In genomic region chr19:5788422-5788821, GRCh38 we compare ENCODE assay signal across 20 cellular contexts. TPM values are rescaled to one million over a fixed set of nuclear protein-coding genes. Genes with fewer than 3 reads are reported as not detected.
DNase-seq lines count a peak whose midpoint lies in the region; ATAC-seq and TF ChIP-seq lines count a peak whose summit lies in the region.
"Had no signal": no experiment of that assay in that cellular context is flagged by ENCODE, and none has a peak within 500 bp of the region (broad histone marks: within the 10 kb centered on the region; RNA-seq: fewer than 3 reads in every experiment).

No MANE protein-coding gene starts in this region.

- no peak for DNase-seq in activated T-cell treated with anti-CD3 and anti-CD28 coated beads, Interleukin-2, amount 50 U/mL, for 4 hours
- DNase-seq in activated T-cell treated with anti-CD3 and anti-CD28 coated beads, Interleukin-2, amount 50 U/mL, for 1 hour: no peak
- no peak for DNase-seq in CD4-positive, alpha-beta T cell
- no peak for DNase-seq in activated T-helper 1 cell treated with anti-CD3 and anti-CD28 coated beads, Interleukin-12 subunit alpha, Interleukin-12 subunit beta, Interleukin-2, Interleukin-4 antibody, amounts not matched to agents 30 ng/mL and 10 ng/mL and 1 ng/mL, durations not matched to agents 14 hours and 24 hours and 36 hours (ENCODE audit: low spot score)
- DNase-seq in neural crest cell (ENCODE audit: low read depth, low spot score) (no peak), HT-29 (ENCODE audit: low spot score) (no peak), SKM-1 (lab: John Stamatoyannopoulos, UW; ENCODE audit: unreplicated experiment) (no peak), NCI-H510A (lab: John Stamatoyannopoulos, UW) (no peak)
- DNase-seq: C1 segment of cervical spinal cord, DND-41, GM23248, KG1, NCI-H1048, NCI-H1436 treated with DMSO at 0.1 percent for 48 hours, NCI-H2081, NCI-H510A treated with DMSO at 0.1 percent for 48 hours, NCI-H82, PC-9 had no signal

- no peak overlapping the region for H3K27ac Mint-ChIP-seq in CD4-positive, alpha-beta T cell
- no peak overlapping the region for H3K27ac Mint-ChIP-seq in activated T-helper 1 cell treated with anti-CD3 and anti-CD28 coated beads, Interleukin-12 subunit alpha, Interleukin-12 subunit beta, Interleukin-2, Interleukin-4 antibody, amounts not matched to agents 30 ng/mL and 10 ng/mL and 1 ng/mL, durations not matched to agents 14 hours and 24 hours and 36 hours
- H3K27ac Mint-ChIP-seq in neural crest cell (ENCODE audit: unreplicated experiment): no peak overlapping the region

- POLR2A ChIA-PET in CD4-positive, alpha-beta T cell (lab: Charles Lee): no interaction called here

- peaks cover 32% of the 10 kb centered on the region for H3K36me3 Mint-ChIP-seq in activated T-cell treated with anti-CD3 and anti-CD28 coated beads, Interleukin-2, amount 50 U/mL, for 4 hours (ENCODE audit: insufficient read depth)
- peaks cover 50% of the 10 kb centered on the region for H3K36me3 Mint-ChIP-seq in CD4-positive, alpha-beta T cell (ENCODE audit: low read depth)
- H3K36me3 Mint-ChIP-seq in activated T-helper 1 cell treated with anti-CD3 and anti-CD28 coated beads, Interleukin-12 subunit alpha, Interleukin-12 subunit beta, Interleukin-2, Interleukin-4 antibody, amounts not matched to agents 30 ng/mL and 10 ng/mL and 1 ng/mL, durations not matched to agents 14 hours and 24 hours and 36 hours (ENCODE audit: low read depth): peaks cover 26% of the 10 kb centered on the region
- H3K36me3 Mint-ChIP-seq in neural crest cell (ENCODE audit: low read depth): peaks cover 16% of the 10 kb centered on the region

- H3K27me3 ChIP-seq in CD4-positive, alpha-beta T cell (ENCODE audit: control insufficient read depth, insufficient read depth, low read length): no peaks in the 10 kb centered on the region

- peaks cover 10% of the 10 kb centered on the region for H3K4me1 Mint-ChIP-seq in activated T-cell treated with anti-CD3 and anti-CD28 coated beads, Interleukin-2, amount 50 U/mL, for 4 hours (ENCODE audit: low read depth)
- H3K4me1 Mint-ChIP-seq in CD4-positive, alpha-beta T cell (ENCODE audit: low read depth): peaks cover 15% of the 10 kb centered on the region
- peaks cover 5% of the 10 kb centered on the region for H3K4me1 Mint-ChIP-seq in activated T-helper 1 cell treated with anti-CD3 and anti-CD28 coated beads, Interleukin-12 subunit alpha, Interleukin-12 subunit beta, Interleukin-2, Interleukin-4 antibody, amounts not matched to agents 30 ng/mL and 10 ng/mL and 1 ng/mL, durations not matched to agents 14 hours and 24 hours and 36 hours (ENCODE audit: low read depth)
- H3K4me1 Mint-ChIP-seq in neural crest cell: peaks cover 14% of the 10 kb centered on the region

- no peaks in the 10 kb centered on the region for H3K9me3 Mint-ChIP-seq in activated T-cell treated with anti-CD3 and anti-CD28 coated beads, Interleukin-2, amount 50 U/mL, for 4 hours
- no peaks in the 10 kb centered on the region for H3K9me3 Mint-ChIP-seq in CD4-positive, alpha-beta T cell
- no peaks in the 10 kb centered on the region for H3K9me3 Mint-ChIP-seq in activated T-helper 1 cell treated with anti-CD3 and anti-CD28 coated beads, Interleukin-12 subunit alpha, Interleukin-12 subunit beta, Interleukin-2, Interleukin-4 antibody, amounts not matched to agents 30 ng/mL and 10 ng/mL and 1 ng/mL, durations not matched to agents 14 hours and 24 hours and 36 hours
- H3K9me3 Mint-ChIP-seq in neural crest cell: peaks cover 2% of the 10 kb centered on the region

- H3K27ac ChIP-seq in CD4-positive, alpha-beta T cell (ENCODE audit: low read depth, low read length): no peak overlapping the region
- H3K27ac ChIP-seq: GM23248, PC-9 had no signal

- ATAC-seq in activated T-cell treated with anti-CD3 and anti-CD28 coated beads, Interleukin-2, amount 50 U/mL, for 4 hours: no peak
- ATAC-seq in CD4-positive, alpha-beta T cell (ENCODE audit: poor library complexity): no peak
- ATAC-seq: HCT116 had no signal

- H3K4me3 Mint-ChIP-seq in activated T-cell treated with anti-CD3 and anti-CD28 coated beads, Interleukin-2, amount 50 U/mL, for 4 hours: peak overlapping the region; percentile 50
- H3K4me3 Mint-ChIP-seq in CD4-positive, alpha-beta T cell: peak overlapping the region; percentile 45
- H3K4me3 Mint-ChIP-seq in activated T-helper 1 cell treated with anti-CD3 and anti-CD28 coated beads, Interleukin-12 subunit alpha, Interleukin-12 subunit beta, Interleukin-2, Interleukin-4 antibody, amounts not matched to agents 30 ng/mL and 10 ng/mL and 1 ng/mL, durations not matched to agents 14 hours and 24 hours and 36 hours: peak overlapping the region; percentile 27
- peak overlapping the region; percentile 41 for H3K4me3 Mint-ChIP-seq in neural crest cell

- peaks cover 1% of the 10 kb centered on the region for H3K27me3 Mint-ChIP-seq in activated T-cell treated with anti-CD3 and anti-CD28 coated beads, Interleukin-2, amount 50 U/mL, for 4 hours (ENCODE audit: low read depth)
- no peaks in the 10 kb centered on the region for H3K27me3 Mint-ChIP-seq in CD4-positive, alpha-beta T cell
- H3K27me3 Mint-ChIP-seq in activated T-helper 1 cell treated with anti-CD3 and anti-CD28 coated beads, Interleukin-12 subunit alpha, Interleukin-12 subunit beta, Interleukin-2, Interleukin-4 antibody, amounts not matched to agents 30 ng/mL and 10 ng/mL and 1 ng/mL, durations not matched to agents 14 hours and 24 hours and 36 hours (ENCODE audit: insufficient read depth): no peaks in the 10 kb centered on the region
- peaks cover 3% of the 10 kb centered on the region for H3K27me3 Mint-ChIP-seq in neural crest cell (ENCODE audit: low read depth)

- intact Hi-C loops in CD4-positive, alpha-beta T cell (cut with DNase I, micrococcal nuclease): no loop called here
- intact Hi-C loops in activated T-helper 1 cell treated with anti-CD3 and anti-CD28 coated beads, Interleukin-12 subunit alpha, Interleukin-12 subunit beta, Interleukin-2, Interleukin-4 antibody, amounts not matched to agents 30 ng/mL and 10 ng/mL and 1 ng/mL, durations not matched to agents 14 hours and 24 hours and 36 hours (cut with micrococcal nuclease): no loop called here

- TF ChIP-seq CTCF in CD4-positive, alpha-beta T cell (IDR thresholded peaks at IDR 0.05): no peak
- TF ChIP-seq CTCF in neural crest cell (conservative IDR thresholded peaks at IDR 0.05): no peak

- no peaks in the 10 kb centered on the region for H3K9me3 ChIP-seq in CD4-positive, alpha-beta T cell (ENCODE audit: control insufficient read depth, low read length)

- CTCF ChIA-PET in CD4-positive, alpha-beta T cell (lab: Charles Lee): interaction anchor here (1.7 kb wide), 1 partner anchor 16 kb away, joined by 6 read pairs; no protein-coding TSS in a partner anchor

RNA-seq across cellular contexts. Expression of gene DUS3L, which starts 2.5 kb away (rescaled TPM):
- total RNA-seq in activated T-cell treated with anti-CD3 and anti-CD28 coated beads, Interleukin-2, amount 50 U/mL, for 4 hours: 100 to 1,000 TPM; 166 to 215 (median 198) TPM
- 100 to 1,000 TPM; 150 to 170 TPM for total RNA-seq in CD4-positive, alpha-beta T cell
- 85.9 and 87.1 TPM in 2 replicates for total RNA-seq in activated T-helper 1 cell treated with anti-CD3 and anti-CD28 coated beads, Interleukin-12 subunit alpha, Interleukin-12 subunit beta, Interleukin-2, Interleukin-4 antibody, amounts not matched to agents 30 ng/mL and 10 ng/mL and 1 ng/mL, durations not matched to agents 14 hours and 24 hours and 36 hours
- 65.1 and 67.2 TPM in 2 replicates for total RNA-seq in neural crest cell
- total RNA-seq in HT-29 (2014; rRNA removed; shearing (Covaris generic)): 81.1 and 90.4 TPM in 2 replicates

RNA-seq across cellular contexts. Expression of gene PRR22, which starts 3.9 kb away (rescaled TPM):
- total RNA-seq in activated T-cell treated with anti-CD3 and anti-CD28 coated beads, Interleukin-2, amount 50 U/mL, for 4 hours: 10 to 100 TPM; 19.9 to 24.3 (median 20.5) TPM
- 1 to 10 TPM; 3.1 to 4.9 TPM for total RNA-seq in CD4-positive, alpha-beta T cell
- 7.4 and 9.2 TPM in 2 replicates for total RNA-seq in activated T-helper 1 cell treated with anti-CD3 and anti-CD28 coated beads, Interleukin-12 subunit alpha, Interleukin-12 subunit beta, Interleukin-2, Interleukin-4 antibody, amounts not matched to agents 30 ng/mL and 10 ng/mL and 1 ng/mL, durations not matched to agents 14 hours and 24 hours and 36 hours
- 6.7 and 6.8 TPM in 2 replicates for total RNA-seq in neural crest cell
- 2.1 and 3.9 TPM in 2 replicates for total RNA-seq in HT-29 (2014; rRNA removed; shearing (Covaris generic))
- total RNA-seq: GM23248 had no signal

RNA-seq across cellular contexts. Expression of gene NRTN, which starts 16.4 kb away (rescaled TPM):
- total RNA-seq in activated T-cell treated with anti-CD3 and anti-CD28 coated beads, Interleukin-2, amount 50 U/mL, for 4 hours: under 1 TPM in 2 of 3 donors, not detected in 1; 0.33 to 0.47 TPM
- total RNA-seq in CD4-positive, alpha-beta T cell: 1 to 10 TPM; 1.5 to 1.6 TPM
- 0.23 and 0.44 TPM in 2 replicates for total RNA-seq in activated T-helper 1 cell treated with anti-CD3 and anti-CD28 coated beads, Interleukin-12 subunit alpha, Interleukin-12 subunit beta, Interleukin-2, Interleukin-4 antibody, amounts not matched to agents 30 ng/mL and 10 ng/mL and 1 ng/mL, durations not matched to agents 14 hours and 24 hours and 36 hours
- 4.4 and 4.8 TPM in 2 replicates for total RNA-seq in neural crest cell
- 0.21 TPM in 1 of 2 replicates, not detected in the other for total RNA-seq in HT-29 (2014; rRNA removed; shearing (Covaris generic))
- total RNA-seq: GM23248 had no signal

RNA-seq across cellular contexts. Expression of gene FUT6, which starts 51.1 kb away (rescaled TPM):
- not detected for total RNA-seq in activated T-cell treated with anti-CD3 and anti-CD28 coated beads, Interleukin-2, amount 50 U/mL, for 4 hours
- under 1 TPM in 1 of 2 experiments, not detected in 1; 0.17 TPM for total RNA-seq in CD4-positive, alpha-beta T cell
- total RNA-seq in activated T-helper 1 cell treated with anti-CD3 and anti-CD28 coated beads, Interleukin-12 subunit alpha, Interleukin-12 subunit beta, Interleukin-2, Interleukin-4 antibody, amounts not matched to agents 30 ng/mL and 10 ng/mL and 1 ng/mL, durations not matched to agents 14 hours and 24 hours and 36 hours: not detected in 2 replicates
- total RNA-seq in neural crest cell: not detected in 2 replicates
- total RNA-seq in HT-29 (2014; rRNA removed; shearing (Covaris generic)): not detected in 2 replicates
- total RNA-seq: GM23248, M059J had no signal
